11 cellular contexts compared by ENCODE assay signal in genomic region chr2:104856086-104856972, GRCh38. TPM values are rescaled to one million over a fixed set of nuclear protein-coding genes. Genes with fewer than 3 reads are reported as not detected.
DNase-seq lines count a peak whose midpoint lies in the region; ATAC-seq and TF ChIP-seq lines count a peak whose summit lies in the region.
"Had no signal": no experiment of that assay in that cellular context is flagged by ENCODE, and none has a peak within 500 bp of the region (broad histone marks: within the 10 kb centered on the region; RNA-seq: fewer than 3 reads in every experiment).

No MANE protein-coding gene starts in this region.

- peaks cover 91% of the 10 kb centered on the region for H3K27me3 ChIP-seq in foreskin keratinocyte
- peaks cover 70 to 92% (median 89%) of the 10 kb centered on the region in 3 donors for H3K27me3 ChIP-seq in sigmoid colon

- TF ChIP-seq EP300 in sigmoid colon (IDR thresholded peaks at IDR 0.05), result no peak

- no peaks in the 10 kb centered on the region for H3K36me3 ChIP-seq in sigmoid colon

- H3K4me3 Mint-ChIP-seq in effector memory CD8-positive, alpha-beta T cell, result peak overlapping the region; percentile 65 to 71

- TF ChIP-seq POLR2A in sigmoid colon (IDR thresholded peaks at IDR 0.05), result no peak

- H3K27ac Mint-ChIP-seq in effector memory CD8-positive, alpha-beta T cell, result no peak overlapping the region

- H3K27me3 Mint-ChIP-seq in effector memory CD8-positive, alpha-beta T cell, result peaks cover 75 to 85% of the 10 kb centered on the region in 2 donors

- 4 to 6% methylated on average over 106 of the region's 106 CpGs for WGBS in sigmoid colon, 2 donors

- TF ChIP-seq CTCF in foreskin keratinocyte (conservative IDR thresholded peaks at IDR 0.05) (no peak), sigmoid colon (IDR thresholded peaks at IDR 0.05) (no peak)

- H3K4me1 Mint-ChIP-seq in effector memory CD8-positive, alpha-beta T cell (ENCODE audit: low read depth in 2 of 2), result peaks cover 23 to 27% of the 10 kb centered on the region in 2 donors

- no peak for ATAC-seq in effector memory CD8-positive, alpha-beta T cell (replicated peaks)
- ATAC-seq in HG02678 (IDR thresholded peaks at IDR 0.05; ENCODE audit: unreplicated experiment), result no peak
- ATAC-seq in foreskin keratinocyte, result no peak

- intact Hi-C loops in posterior cingulate gyrus (cut with DNase I) (no loop called here), sigmoid colon (cut with DNase I) (no loop called here)

- DNase-seq in DMS 273 (lab: John Stamatoyannopoulos, UW; ENCODE audit: unreplicated experiment), result peak; percentile 74
- no peak for DNase-seq in DMS 273 treated with DMSO at 0.1 percent for 48 hours (lab: John Stamatoyannopoulos, UW)
- DNase-seq in NCI-H345 (lab: John Stamatoyannopoulos, UW), result peak; percentile 57
- no peak for DNase-seq in effector memory CD8-positive, alpha-beta T cell
- DNase-seq in posterior cingulate gyrus, result peak in 6 of 10 donors; percentile 24 to 84 (median 64)
- no peak for DNase-seq in foreskin keratinocyte
- no peak for DNase-seq in sigmoid colon
- DNase-seq: kidney glomerular epithelial cell, NCI-H1930 had no signal

- H3K9me3 Mint-ChIP-seq in effector memory CD8-positive, alpha-beta T cell, result peaks cover 0 to 2% of the 10 kb centered on the region in 2 donors

- H3K4me1 ChIP-seq in foreskin keratinocyte (no peaks in the 10 kb centered on the region), sigmoid colon (peaks cover 0 to 52% (median 47%) of the 10 kb centered on the region in 4 donors)

- H3K27ac ChIP-seq in foreskin keratinocyte (no peak overlapping the region), sigmoid colon (no peak overlapping the region)
- H3K27ac ChIP-seq: 22Rv1 had no signal

- peaks cover 9% of the 10 kb centered on the region for H3K36me3 Mint-ChIP-seq in effector memory CD8-positive, alpha-beta T cell (ENCODE audit: insufficient read depth)

- no peaks in the 10 kb centered on the region for H3K9me3 ChIP-seq in sigmoid colon

- no peak overlapping the region for H3K4me3 ChIP-seq in sigmoid colon

RNA-seq across cellular contexts. Expression of gene POU3F3, which starts 2.4 kb away (rescaled TPM):
- total RNA-seq in foreskin keratinocyte (not detected in 2 replicates), sigmoid colon (1 to 10 TPM in 1 of 4 donors, under 1 TPM in 3; 0.36 to 1.4 (median 0.80) TPM)
- polyA plus RNA-seq in foreskin keratinocyte (not detected in 2 replicates), sigmoid colon (under 1 TPM in 1 of 3 donors, not detected in 2; 0.39 TPM)

Comparison
In these comparisons a context has a peak if more than half of its experiments do, and no peak if none do; other contexts are left out.
1. DNase-seq: peak in DMS 273 (single experiment), NCI-H345 (single experiment) and posterior cingulate gyrus (6 of 10); none in DMS 273 treated with DMSO at 0.1 percent for 48 hours (single experiment), effector memory CD8-positive, alpha-beta T cell (0 of 3), foreskin keratinocyte (0 of 2) and sigmoid colon (single experiment).